In genomic region chr1:184386271-184387068, GRCh38 we compare ENCODE assay signal across 8 cellular contexts. TPM values are rescaled to one million over a fixed set of nuclear protein-coding genes. Genes with fewer than 3 reads are reported as not detected.
DNase-seq lines count a peak whose midpoint lies in the region; ATAC-seq and TF ChIP-seq lines count a peak whose summit lies in the region.

C1orf21 (plus strand) TSS chr1:184387029; CDS start chr1:184477510, 90,481 bp downstream.

- H3K27me3 Mint-ChIP-seq in chondrocyte (ENCODE audit: low read depth): no peaks in the 10 kb centered on the region

- peak; percentile 83 for ATAC-seq in GM18511 (IDR thresholded peaks at IDR 0.05; ENCODE audit: unreplicated experiment)
- peak; percentile 82 for ATAC-seq in HG03095 (IDR thresholded peaks at IDR 0.05; ENCODE audit: unreplicated experiment)

- peak within 1 kb of the TSS; percentile 89 for H3K4me3 Mint-ChIP-seq in chondrocyte (ENCODE audit: unreplicated experiment)

- H3K9me3 Mint-ChIP-seq in chondrocyte (ENCODE audit: low read depth): no peaks in the 10 kb centered on the region

- DNase-seq in 8988T (peak; percentile 71), NCI-H345 treated with DMSO at 0.1 percent for 48 hours (lab: John Stamatoyannopoulos, UW; ENCODE audit: unreplicated experiment) (peak; percentile 65), chondrocyte (ENCODE audit: low spot score) (peak; percentile 94), kidney glomerular epithelial cell (lab: John Stamatoyannopoulos, UW) (peak; percentile 76)
- peak; percentile 36 for DNase-seq in activated CD4-positive, alpha-beta T cell treated with anti-CD3 and anti-CD28 coated beads for 1 hour
- DNase-seq in stimulated activated CD4-positive, alpha-beta T cell treated with anti-CD3 and anti-CD28 coated beads, Interleukin-12 subunit alpha, Interleukin-12 subunit beta, amount 100 ng/mL, for 48 hours (ENCODE audit: low read depth in 2 of 3, low spot score in 1 of 3): peak; percentile 41 to 68 (median 57)

- no peak for TF ChIP-seq CTCF in chondrocyte (IDR thresholded peaks at IDR 0.05)

- no peaks in the 10 kb centered on the region for H3K36me3 Mint-ChIP-seq in chondrocyte (ENCODE audit: low read depth)

- H3K27ac Mint-ChIP-seq in chondrocyte (ENCODE audit: unreplicated experiment): peak within 1 kb of the TSS; percentile 89

- peaks cover 27% of the 10 kb centered on the region for H3K4me1 Mint-ChIP-seq in chondrocyte (ENCODE audit: low read depth)

RNA-seq across cellular contexts. Expression of gene C1orf21, which starts in this region (rescaled TPM):
- 5.7 to 15.6 TPM (median 15.5 TPM) in 3 replicates for total RNA-seq in chondrocyte

Comparison
In these comparisons a context has a peak if more than half of its experiments do, and no peak if none do; other contexts are left out.
1. Peak in every context shown above with its lines: DNase-seq and ATAC-seq.
2. DNase-seq: peak in every context shown above with its lines; median percentile 94 in chondrocyte; 76 in kidney glomerular epithelial cell; 71 in 8988T; 65 in NCI-H345 treated with DMSO at 0.1 percent for 48 hours; 57 in stimulated activated CD4-positive, alpha-beta T cell treated with anti-CD3 and anti-CD28 coated beads, Interleukin-12 subunit alpha, Interleukin-12 subunit beta, amount 100 ng/mL, for 48 hours; 36 in activated CD4-positive, alpha-beta T cell treated with anti-CD3 and anti-CD28 coated beads for 1 hour.